ENCODE assay signal across 20 cellular contexts in genomic region chr5:27465140-27465539, GRCh38.
DNase-seq lines count a peak whose midpoint lies in the region; ATAC-seq and TF ChIP-seq lines count a peak whose summit lies in the region.
"Had no signal": no experiment of that assay in that cellular context is flagged by ENCODE, and none has a peak within 500 bp of the region (broad histone marks: within the 10 kb centered on the region; RNA-seq: fewer than 3 reads in every experiment).

No MANE protein-coding gene starts in this region.

- H3K4me3 ChIP-seq in BLaER1 treated with 17β-estradiol and CSF1 and Interleukin-3, amounts not matched to agents 10 nM and 100 nM = no peak overlapping the region
- no peak overlapping the region for H3K4me3 ChIP-seq in prostate gland
- H3K4me3 ChIP-seq: A549, HAP-1, K562, SJSA1 had no signal

- H3K4me1 ChIP-seq in BLaER1 treated with 17β-estradiol and CSF1 and Interleukin-3, amounts not matched to agents 10 nM and 100 nM = peaks cover 6 to 29% (median 22%) of the 10 kb centered on the region in 10 experiments; a peak in 18 of 20 replicates
- H3K4me1 ChIP-seq in prostate gland (replicated peaks) = no peaks in the 10 kb centered on the region
- H3K4me1 ChIP-seq: A549, SJSA1 had no signal

- WGBS in prostate gland = 88% methylated on average over 5 of the region's 5 CpGs

- intact Hi-C loops in prostate gland (cut with DNase I) = no loop called here

- no peaks in the 10 kb centered on the region for H3K27me3 ChIP-seq in BLaER1 treated with 17β-estradiol and CSF1 and Interleukin-3, amounts not matched to agents 10 nM and 100 nM
- no peaks in the 10 kb centered on the region for H3K27me3 ChIP-seq in prostate gland (replicated peaks; ENCODE audit: insufficient read depth)
- H3K27me3 ChIP-seq: SJSA1 had no signal

- peak overlapping the region in 6 of 11 experiments; percentile 8 to 64 (median 52); a peak in 9 of 22 replicates for H3K9ac ChIP-seq in BLaER1 treated with 17β-estradiol and CSF1 and Interleukin-3, amounts not matched to agents 10 nM and 100 nM

- H3K4me2 ChIP-seq in BLaER1 treated with 17β-estradiol and CSF1 and Interleukin-3, amounts not matched to agents 10 nM and 100 nM = peak overlapping the region in 9 of 11 experiments; percentile 4 to 62 (median 47); a peak in 18 of 22 replicates
- H3K4me2 ChIP-seq: A549 had no signal

- peak; percentile 98 for DNase-seq in MV-4-11 (lab: John Stamatoyannopoulos, UW)
- peak; percentile 47 for DNase-seq in RPMI7951 (ENCODE audit: low read depth)
- DNase-seq in dedifferentiated amniotic fluid mesenchymal stem cell (ENCODE audit: extremely low spot score) = no peak
- DNase-seq in prostate gland (ENCODE audit: low spot score) = no peak
- DNase-seq in stimulated activated CD4-positive, alpha-beta T cell treated with anti-CD3 and anti-CD28 coated beads, Interleukin-4, amount 100 ng/mL, for 24 hours = no peak
- DNase-seq: DMS 273 treated with DMSO at 0.1 percent for 48 hours, GDM1, NCI-H187, NCI-H2171, NCI-H446 treated with DMSO at 0.1 percent for 48 hours, NCI-H748 treated with DMSO at 0.1 percent for 48 hours, OCI-M1 had no signal

- H4K20me1 ChIP-seq in BLaER1 treated with 17β-estradiol and CSF1 and Interleukin-3, amounts not matched to agents 10 nM and 100 nM = no peaks in the 10 kb centered on the region

- peaks cover 4 to 37% (median 15%) of the 10 kb centered on the region in 11 experiments; a peak in 18 of 22 replicates for H3K9me3 ChIP-seq in BLaER1 treated with 17β-estradiol and CSF1 and Interleukin-3, amounts not matched to agents 10 nM and 100 nM (replicated peaks in 1 of 11)
- H3K9me3 ChIP-seq in prostate gland = no peaks in the 10 kb centered on the region
- H3K9me3 ChIP-seq: A549, HAP-1, SJSA1 had no signal

- no peaks in the 10 kb centered on the region for H3K36me3 ChIP-seq in BLaER1 treated with 17β-estradiol and CSF1 and Interleukin-3, amounts not matched to agents 10 nM and 100 nM
- no peaks in the 10 kb centered on the region for H3K36me3 ChIP-seq in prostate gland
- H3K36me3 ChIP-seq: HAP-1, SJSA1 had no signal

- no peak for TF ChIP-seq CTCF in prostate gland (IDR thresholded peaks at IDR 0.05)

- ATAC-seq in HG03432 (IDR thresholded peaks at IDR 0.05; ENCODE audit: unreplicated experiment) (peak; percentile 36), GM19351 (IDR thresholded peaks at IDR 0.05; ENCODE audit: unreplicated experiment) (no peak)
- ATAC-seq: A549, K562 had no signal

- peak overlapping the region in 8 of 11 experiments; percentile 56 to 88 (median 74); a peak in 16 of 22 replicates for H3K27ac ChIP-seq in BLaER1 treated with 17β-estradiol and CSF1 and Interleukin-3, amounts not matched to agents 10 nM and 100 nM
- H3K27ac ChIP-seq in prostate gland = no peak overlapping the region
- H3K27ac ChIP-seq: A549, RWPE1, SJSA1 had no signal

- no peak for TF ChIP-seq POLR2A in prostate gland (IDR thresholded peaks at IDR 0.05)

Comparison
In these comparisons a context has a peak if more than half of its experiments do, and no peak if none do; other contexts are left out.
1. H3K27ac ChIP-seq: peak in BLaER1 treated with 17β-estradiol and CSF1 and Interleukin-3, amounts not matched to agents 10 nM and 100 nM (8 of 11); none in prostate gland (0 of 2).
2. DNase-seq: peak in MV-4-11 (single experiment) and RPMI7951 (single experiment); none in dedifferentiated amniotic fluid mesenchymal stem cell (single experiment), prostate gland (single experiment) and stimulated activated CD4-positive, alpha-beta T cell treated with anti-CD3 and anti-CD28 coated beads, Interleukin-4, amount 100 ng/mL, for 24 hours (single experiment).